9 cellular contexts compared by ENCODE assay signal in genomic region chr16:72995151-72995881, GRCh38. TPM values are rescaled to one million over a fixed set of nuclear protein-coding genes. Genes with fewer than 3 reads are reported as not detected.
DNase-seq lines count a peak whose midpoint lies in the region; ATAC-seq and TF ChIP-seq lines count a peak whose summit lies in the region.
"Had no signal": no experiment of that assay in that cellular context is flagged by ENCODE, and none has a peak within 500 bp of the region (broad histone marks: within the 10 kb centered on the region; RNA-seq: fewer than 3 reads in every experiment).

No MANE protein-coding gene starts in this region.

- no peaks in the 10 kb centered on the region for H3K9me3 Mint-ChIP-seq in neural crest cell

- no peaks in the 10 kb centered on the region for H3K27me3 Mint-ChIP-seq in neural crest cell (ENCODE audit: low read depth)

- in situ Hi-C loops in astrocyte of the cerebellum (cut with HindIII; ENCODE audit: low sequenced_read_pairs), result no loop called here

- no peaks in the 10 kb centered on the region for H3K36me3 Mint-ChIP-seq in neural crest cell (ENCODE audit: low read depth)

- peak overlapping the region; percentile 80 for H3K27ac Mint-ChIP-seq in neural crest cell (ENCODE audit: unreplicated experiment)

- no peak overlapping the region for H3K4me3 ChIP-seq in astrocyte of the cerebellum (ENCODE audit: low read depth, low read length)

- DNase-seq in DMS53 (lab: John Stamatoyannopoulos, UW) (peak; percentile 36), DMS53 treated with DMSO at 0.1 percent for 48 hours (lab: John Stamatoyannopoulos, UW; ENCODE audit: unreplicated experiment) (no peak), astrocyte of the cerebellum (ENCODE audit: low read depth) (no peak), neural crest cell (ENCODE audit: low read depth, low spot score) (peak; percentile 62), NCI-H2171 treated with DMSO at 0.1 percent for 48 hours (lab: John Stamatoyannopoulos, UW) (no peak), UCSD-AML1 (lab: John Stamatoyannopoulos, UW; ENCODE audit: unreplicated experiment) (no peak)
- DNase-seq: NCI-H146 had no signal

- peaks cover 78% of the 10 kb centered on the region for H3K4me1 Mint-ChIP-seq in neural crest cell

- ATAC-seq in HG03354 (IDR thresholded peaks at IDR 0.05; ENCODE audit: poor library complexity, severe bottlenecking, unreplicated experiment), result peak; percentile 48
- ATAC-seq in GM18868 (IDR thresholded peaks at IDR 0.05; ENCODE audit: unreplicated experiment), result no peak

- peak overlapping the region; percentile 17 for H3K4me3 Mint-ChIP-seq in neural crest cell

- TF ChIP-seq CTCF in astrocyte of the cerebellum (IDR thresholded peaks at IDR 0.05; ENCODE audit: low read depth, low read length, missing control alignments) (peak; percentile 59), neural crest cell (conservative IDR thresholded peaks at IDR 0.05) (peak; percentile 66)

RNA-seq across cellular contexts. Expression of gene ZFHX3, which starts 52.6 kb away (rescaled TPM):
- 40.1 and 46.0 TPM in 2 replicates for total RNA-seq in neural crest cell

Comparison
In these comparisons a context has a peak if more than half of its experiments do, and no peak if none do; other contexts are left out.
1. DNase-seq: peak in DMS53 (single experiment) and neural crest cell (single experiment); none in DMS53 treated with DMSO at 0.1 percent for 48 hours (single experiment), astrocyte of the cerebellum (single experiment), NCI-H2171 treated with DMSO at 0.1 percent for 48 hours (single experiment) and UCSD-AML1 (single experiment).